ENCODE assay signal across 27 cellular contexts in the genomic region with DNA sequence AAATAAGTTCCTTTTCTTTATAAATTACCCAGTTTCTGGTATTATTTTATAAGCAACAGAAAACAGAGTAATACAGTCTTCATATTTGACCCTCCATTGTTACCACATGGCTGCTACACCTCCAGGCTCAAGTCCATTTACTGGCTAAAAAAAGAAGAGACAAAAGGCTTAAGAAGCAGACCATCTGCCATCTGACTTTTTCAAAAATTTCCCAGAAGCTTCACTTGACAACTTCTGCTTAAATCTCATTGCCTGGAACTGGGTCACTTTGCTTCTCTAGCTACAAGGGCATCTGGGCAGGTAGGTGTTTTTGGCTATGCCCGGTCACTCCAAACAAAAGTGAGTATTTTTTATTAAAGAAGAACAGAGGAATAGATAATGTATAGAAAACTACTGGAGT.
"Had no signal": no experiment of that assay in that cellular context is flagged by ENCODE, and none has a peak within 500 bp of the region (broad histone marks: within the 10 kb centered on the region; RNA-seq: fewer than 3 reads in every experiment).

No MANE protein-coding gene starts in this region.

- H3K27ac ChIP-seq: adrenal gland, body of pancreas, brain microvascular endothelial cell, breast epithelium, VCaP had no signal

- DNase-seq: activated B cell treated with CpG ODN at 0.5 μM for 24 hours; activated CD4-positive, alpha-beta memory T cell treated with anti-CD3 and anti-CD28 coated beads for 36 hours; activated CD4-positive, alpha-beta T cell treated with anti-CD3 and anti-CD28 coated beads for 4 hours; activated CD4-positive, alpha-beta T cell treated with anti-CD3 and anti-CD28 coated beads, Interleukin-2, amount 10 ng/mL, durations not matched to agents 24 days and 14 days; activated CD4-positive, alpha-beta T cell treated with anti-CD3 and anti-CD28 coated beads, Interleukin-2, amount 50 U/mL, for 1 hour; activated CD4-positive, alpha-beta T cell treated with anti-CD3 and anti-CD28 coated beads, Interleukin-2, amount 50 U/mL, for 4 hours; activated CD4-positive, CD25-positive, alpha-beta regulatory T cell treated with anti-CD3 and anti-CD28 coated beads, Interleukin-2, amount 50 U/mL, for 72 hours; activated CD8-positive, alpha-beta memory T cell treated with anti-CD3 and anti-CD28 coated beads, Interleukin-2, amount 50 U/mL, for 48 hours; activated CD8-positive, alpha-beta T cell treated with anti-CD3 and anti-CD28 coated beads for 36 hours; activated effector memory CD4-positive, alpha-beta T cell treated with Interleukin-2 at 50 U/mL for 16 hours; activated gamma-delta T cell; activated naive CD4-positive, alpha-beta T cell treated with anti-CD3 and anti-CD28 coated beads, Interleukin-2, amount 50 U/mL, for 16 hours; activated naive CD4-positive, alpha-beta T cell treated with Interleukin-2 at 50 U/mL for 16 hours; activated naive CD8-positive, alpha-beta T cell treated with anti-CD3 and anti-CD28 coated beads for 36 hours; activated T-cell treated with anti-CD3 and anti-CD28 coated beads, Interleukin-2, amount 50 U/mL, for 24 hours; activated T-cell treated with anti-CD3 and anti-CD28 coated beads, Interleukin-2, amount 50 U/mL, for 48 hours; adrenal gland; amniotic stem cell; aorta; body of pancreas; brain microvascular endothelial cell; central memory CD4-positive, alpha-beta T cell; T-helper 1 cell; T-helper 2 cell; T-helper 9 cell had no signal

- H3K4me3 ChIP-seq: adrenal gland, body of pancreas, breast epithelium had no signal

- H3K9me3 ChIP-seq: adrenal gland, body of pancreas, breast epithelium had no signal

- H3K27me3 ChIP-seq: adrenal gland, body of pancreas, brain microvascular endothelial cell, breast epithelium had no signal

- H3K4me1 ChIP-seq: adrenal gland, body of pancreas, breast epithelium had no signal

- H3K36me3 ChIP-seq: adrenal gland, brain microvascular endothelial cell, breast epithelium had no signal
